ENCODE assay signal across 17 cellular contexts in the genomic region with DNA sequence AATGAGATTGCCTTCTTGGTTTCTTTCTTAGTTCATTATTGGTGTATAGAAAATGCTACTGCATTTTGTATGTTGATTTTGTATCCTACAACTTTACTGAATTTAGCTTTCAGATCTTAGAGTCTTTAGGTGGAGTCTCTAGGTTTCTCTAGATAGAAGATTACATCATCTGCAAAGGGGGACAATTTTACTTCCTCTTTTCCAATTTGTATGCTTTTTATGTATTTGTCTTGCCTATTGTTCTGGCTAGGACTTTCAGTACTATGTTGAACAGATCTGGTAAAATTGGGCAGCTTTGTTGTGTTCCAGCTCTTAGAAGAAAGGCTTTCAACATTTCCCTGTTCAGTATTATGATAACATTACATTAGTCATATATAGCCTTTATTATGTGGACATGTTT.
DNase-seq lines count a peak whose midpoint lies in the region; ATAC-seq lines count a peak whose summit lies in the region.
"Had no signal": no experiment of that assay in that cellular context is flagged by ENCODE, and none has a peak within 500 bp of the region (broad histone marks: within the 10 kb centered on the region; RNA-seq: fewer than 3 reads in every experiment).

No MANE protein-coding gene starts in this region.

- H3K36me3 Mint-ChIP-seq in memory B cell, result no peaks in the 10 kb centered on the region
- no peaks in the 10 kb centered on the region for H3K36me3 Mint-ChIP-seq in activated T-cell treated with anti-CD3 and anti-CD28 coated beads, Interleukin-2, amount 50 U/mL, for 72 hours (ENCODE audit: insufficient read depth in 2 of 2)
- H3K36me3 Mint-ChIP-seq: CD8-positive, alpha-beta memory T cell; mesothelial cell of epicardium had no signal

- H3K27me3 Mint-ChIP-seq in memory B cell, result no peaks in the 10 kb centered on the region
- H3K27me3 Mint-ChIP-seq in activated T-cell treated with anti-CD3 and anti-CD28 coated beads, Interleukin-2, amount 50 U/mL, for 72 hours (ENCODE audit: low read depth), result no peaks in the 10 kb centered on the region
- H3K27me3 Mint-ChIP-seq: CD8-positive, alpha-beta memory T cell; effector memory CD8-positive, alpha-beta T cell had no signal

- H3K27ac Mint-ChIP-seq in memory B cell, result peak overlapping the region; percentile 17
- H3K27ac Mint-ChIP-seq in activated T-cell treated with anti-CD3 and anti-CD28 coated beads, Interleukin-2, amount 50 U/mL, for 72 hours, result no peak overlapping the region
- H3K27ac Mint-ChIP-seq: activated CD8-positive, alpha-beta T cell treated with anti-CD3 and anti-CD28 coated beads, Interleukin-2, amount 10 ng/mL, durations not matched to agents 7 days and 5 days; CD8-positive, alpha-beta memory T cell; effector memory CD8-positive, alpha-beta T cell; mesothelial cell of epicardium had no signal

- ATAC-seq in GM18909 (IDR thresholded peaks at IDR 0.05; ENCODE audit: poor library complexity, unreplicated experiment) (peak; percentile 63), HG02870 (IDR thresholded peaks at IDR 0.05; ENCODE audit: unreplicated experiment) (peak; percentile 71), memory B cell (ENCODE audit: low read depth) (peak; percentile 85)
- ATAC-seq in activated T-cell treated with anti-CD3 and anti-CD28 coated beads, Interleukin-2, amount 50 U/mL, for 72 hours (replicated peaks in 1 of 2), result no peak
- ATAC-seq: activated CD8-positive, alpha-beta T cell treated with anti-CD3 and anti-CD28 coated beads, Interleukin-2, amount 10 ng/mL, durations not matched to agents 7 days and 5 days; effector memory CD8-positive, alpha-beta T cell had no signal

- no peak overlapping the region for H3K4me3 Mint-ChIP-seq in memory B cell
- no peak overlapping the region for H3K4me3 Mint-ChIP-seq in activated T-cell treated with anti-CD3 and anti-CD28 coated beads, Interleukin-2, amount 50 U/mL, for 72 hours
- H3K4me3 Mint-ChIP-seq: activated CD8-positive, alpha-beta T cell treated with anti-CD3 and anti-CD28 coated beads, Interleukin-2, amount 10 ng/mL, durations not matched to agents 7 days and 5 days; CD8-positive, alpha-beta memory T cell; effector memory CD8-positive, alpha-beta T cell; mesothelial cell of epicardium had no signal

- H3K9me3 Mint-ChIP-seq in memory B cell, result peaks cover 2% of the 10 kb centered on the region
- no peaks in the 10 kb centered on the region for H3K9me3 Mint-ChIP-seq in activated T-cell treated with anti-CD3 and anti-CD28 coated beads, Interleukin-2, amount 50 U/mL, for 72 hours
- H3K9me3 Mint-ChIP-seq: effector memory CD8-positive, alpha-beta T cell had no signal

- peak; percentile 22 to 79 for DNase-seq in NOMO-1 (lab: John Stamatoyannopoulos, UW; ENCODE audit: unreplicated experiment in 2 of 2)
- DNase-seq in memory B cell (ENCODE audit: low spot score in 2 of 2), result no peak
- DNase-seq in NCI-H1417 treated with DMSO at 0.1 percent for 48 hours (lab: John Stamatoyannopoulos, UW), result no peak
- DNase-seq in NCI-H128 (lab: John Stamatoyannopoulos, UW; ENCODE audit: unreplicated experiment), result no peak
- DNase-seq in activated T-cell treated with anti-CD3 and anti-CD28 coated beads, Interleukin-2, amount 50 U/mL, for 72 hours, result no peak
- DNase-seq: activated CD8-positive, alpha-beta T cell treated with anti-CD3 and anti-CD28 coated beads, Interleukin-2, amount 10 ng/mL, durations not matched to agents 7 days and 5 days; activated naive CD4-positive, alpha-beta T cell; CD8-positive, alpha-beta memory T cell; effector memory CD8-positive, alpha-beta T cell; NCI-H446; ovary; Peyer's patch; stimulated activated CD4-positive, alpha-beta T cell treated with anti-CD3 and anti-CD28 coated beads, Interleukin-12 subunit alpha, Interleukin-12 subunit beta, amount 100 ng/mL, for 4 hours; T-helper 9 cell had no signal

- H3K4me1 Mint-ChIP-seq in memory B cell, result peaks cover 10% of the 10 kb centered on the region
- H3K4me1 Mint-ChIP-seq in activated T-cell treated with anti-CD3 and anti-CD28 coated beads, Interleukin-2, amount 50 U/mL, for 72 hours (ENCODE audit: low read depth), result no peaks in the 10 kb centered on the region

Comparison
In these comparisons a context has a peak if more than half of its experiments do, and no peak if none do; other contexts are left out.
1. ATAC-seq: peak in GM18909 (single experiment), HG02870 (single experiment) and memory B cell (single experiment); none in activated T-cell treated with anti-CD3 and anti-CD28 coated beads, Interleukin-2, amount 50 U/mL, for 72 hours (0 of 2).
2. DNase-seq: peak in NOMO-1 (2 of 2); none in memory B cell (0 of 2), NCI-H1417 treated with DMSO at 0.1 percent for 48 hours (single experiment), NCI-H128 (single experiment) and activated T-cell treated with anti-CD3 and anti-CD28 coated beads, Interleukin-2, amount 50 U/mL, for 72 hours (0 of 2).